In genomic region chr6:167798453-167798852, GRCh38 we compare ENCODE assay signal across 17 cellular contexts. TPM values are rescaled to one million over a fixed set of nuclear protein-coding genes. Genes with fewer than 3 reads are reported as not detected.
DNase-seq lines count a peak whose midpoint lies in the region; ATAC-seq and TF ChIP-seq lines count a peak whose summit lies in the region.
"Had no signal": no experiment of that assay in that cellular context is flagged by ENCODE, and none has a peak within 500 bp of the region (broad histone marks: within the 10 kb centered on the region; RNA-seq: fewer than 3 reads in every experiment).

No MANE protein-coding gene starts in this region.

- H3K4me1 Mint-ChIP-seq in endothelial cell (ENCODE audit: unreplicated experiment) (peaks cover 53% of the 10 kb centered on the region), type B pancreatic cell (ENCODE audit: unreplicated experiment) (peaks cover 15% of the 10 kb centered on the region)

- no peak for ATAC-seq in HG02970 (IDR thresholded peaks at IDR 0.05; ENCODE audit: low FRiP score, unreplicated experiment)
- no peak for ATAC-seq in GM18867 (IDR thresholded peaks at IDR 0.05; ENCODE audit: unreplicated experiment)

- TF ChIP-seq CTCF in endothelial cell (IDR thresholded peaks at IDR 0.05; ENCODE audit: unreplicated experiment) (no peak), type B pancreatic cell (conservative IDR thresholded peaks at IDR 0.05) (no peak)

- H3K27me3 Mint-ChIP-seq in endothelial cell (ENCODE audit: unreplicated experiment) (peaks cover 13% of the 10 kb centered on the region), type B pancreatic cell (peaks cover 10% of the 10 kb centered on the region)

- H3K36me3 Mint-ChIP-seq in endothelial cell (ENCODE audit: low read depth, unreplicated experiment) (peaks cover 4% of the 10 kb centered on the region), type B pancreatic cell (peaks cover 4% of the 10 kb centered on the region)
- H3K36me3 Mint-ChIP-seq: CD4-positive, alpha-beta memory T cell had no signal

- H3K9me3 Mint-ChIP-seq in endothelial cell (ENCODE audit: unreplicated experiment) (no peaks in the 10 kb centered on the region), type B pancreatic cell (no peaks in the 10 kb centered on the region)

- peak overlapping the region; percentile 53 for H3K27ac Mint-ChIP-seq in endothelial cell (ENCODE audit: unreplicated experiment)
- H3K27ac Mint-ChIP-seq in type B pancreatic cell: peak overlapping the region; percentile 85
- H3K27ac Mint-ChIP-seq: B cell; CD4-positive, alpha-beta memory T cell; HFFc6 had no signal

- no peak overlapping the region for H3K4me3 Mint-ChIP-seq in endothelial cell (ENCODE audit: unreplicated experiment)
- H3K4me3 Mint-ChIP-seq in type B pancreatic cell: no peak overlapping the region
- H3K4me3 Mint-ChIP-seq: HFFc6 had no signal

- DNase-seq in DMS 273 (lab: John Stamatoyannopoulos, UW; ENCODE audit: unreplicated experiment) (peak; percentile 57), DMS 273 treated with DMSO at 0.1 percent for 48 hours (lab: John Stamatoyannopoulos, UW) (no peak), endothelial cell (ENCODE audit: low spot score) (no peak), mucosa of gallbladder (ENCODE audit: low spot score) (peak; percentile 8), type B pancreatic cell (ENCODE audit: extremely low spot score, unreplicated experiment) (no peak), NCI-H748 treated with DMSO at 0.1 percent for 48 hours (lab: John Stamatoyannopoulos, UW) (no peak)
- DNase-seq: CD4-positive, alpha-beta memory T cell; DND-41; GF-D8; HFFc6; NCI-H146; NCI-H2081 treated with DMSO at 0.1 percent for 48 hours; NCI-H226; SIG-M5 had no signal

RNA-seq across cellular contexts. Expression of gene AFDN, which starts 28.3 kb away (rescaled TPM):
- total RNA-seq in endothelial cell (ENCODE audit: unreplicated experiment): 306 TPM
- total RNA-seq in mucosa of gallbladder: 226 TPM
- 140 and 154 TPM in 2 replicates for total RNA-seq in type B pancreatic cell (ENCODE audit: low replicate concordance)

Comparison
In these comparisons a context has a peak if more than half of its experiments do, and no peak if none do; other contexts are left out.
1. DNase-seq: peak in DMS 273 (single experiment) and mucosa of gallbladder (single experiment); none in DMS 273 treated with DMSO at 0.1 percent for 48 hours (single experiment), endothelial cell (single experiment), type B pancreatic cell (single experiment) and NCI-H748 treated with DMSO at 0.1 percent for 48 hours (single experiment).